6 cellular contexts compared by ENCODE assay signal in genomic region chr22:20956258-20957117, GRCh38. TPM values are rescaled to one million over a fixed set of nuclear protein-coding genes. Genes with fewer than 3 reads are reported as not detected.
A peak's percentile ranks its signal among the peaks of the same experiment; 100 is the strongest.
DNase-seq lines count a peak whose midpoint lies in the region; ATAC-seq, FAIRE-seq and TF ChIP-seq lines count a peak whose summit lies in the region.

No MANE protein-coding gene starts in this region.

- no peaks in the 10 kb centered on the region for H3K36me3 Mint-ChIP-seq in T-helper 17 cell (ENCODE audit: low read depth)

- H3K27ac Mint-ChIP-seq in T-helper 17 cell, result no peak overlapping the region

- TF ChIP-seq EP300 in HepG2 (IDR thresholded peaks at IDR 0.05; ENCODE audit: low read depth in 2 of 2, low read length in 2 of 2) (no peak), HepG2 (CRISPR knock-in tag; IDR thresholded peaks at IDR 0.05; ENCODE audit: borderline replicate concordance) (no peak)

- H3K9me3 ChIP-seq in T-helper 17 cell (ENCODE audit: control insufficient read depth, low read length, poor library complexity, severe bottlenecking) (no peaks in the 10 kb centered on the region), HepG2 (ENCODE audit: low read length) (no peaks in the 10 kb centered on the region)

- WGBS in HepG2 (ENCODE audit: low lambda C conversion rate), result 3% methylated on average over 15 of the region's 29 CpGs

- no peaks in the 10 kb centered on the region for H4K20me1 ChIP-seq in HepG2 (ENCODE audit: insufficient read depth, low read length)

- peak; percentile 73 for TF ChIP-seq CTCF in HepG2 (CRISPR knock-in tag; IDR thresholded peaks at IDR 0.05)

- TF ChIP-seq POLR2A in HepG2 (IDR thresholded peaks at IDR 0.05; ENCODE audit: insufficient read depth in 1 of 2, low read depth in 2 of 2, low read length in 2 of 2), result no peak

- POLR2A ChIA-PET in HepG2 (lab: Yijun Ruan, JAX), result interaction anchor here (1.0 to 3.8 kb wide), 9 partner anchors 25 to 685 kb away, joined by 3 to 45 read pairs (median 5); partner anchors contain the start of genes CRKL, LZTR1, SDF2L1 and SERPIND1

- peak overlapping the region; percentile 56 for H3K27ac ChIP-seq in HepG2 (ENCODE audit: extremely low read length, insufficient read depth, low read length)

- in situ Hi-C loops in HepG2 (cut with HindIII; ENCODE audit: extremely low pct_ligation_motif_present, low pct_unique_long_range_greater_than_20kb), result no loop called here

- DNase-seq in COLO668 (lab: John Stamatoyannopoulos, UW; ENCODE audit: unreplicated experiment) (peak; percentile 58), T-helper 17 cell (no peak), HepG2 (ENCODE audit: low spot score) (peak; percentile 53), NCI-H69 (lab: John Stamatoyannopoulos, UW) (no peak)
- no peak for DNase-seq in stimulated activated CD4-positive, alpha-beta T cell treated with anti-CD3 and anti-CD28 coated beads, Interleukin-12 subunit alpha, Interleukin-12 subunit beta, amount 100 ng/mL, for 4 hours

- no peak for ATAC-seq in T-helper 17 cell
- ATAC-seq in HepG2, result peak; percentile 50
- no peak for ATAC-seq in GM18520 (IDR thresholded peaks at IDR 0.05; ENCODE audit: unreplicated experiment)

- peak; percentile 39 for FAIRE-seq in HepG2 (lab: Jason Lieb, UNC)

- H3K4me3 Mint-ChIP-seq in T-helper 17 cell, result peak overlapping the region; percentile 62

- CTCF ChIA-PET in HepG2 (lab: Yijun Ruan, JAX; ENCODE audit: low intra/inter-chr PET ratio, low total read pairs), result no interaction called here

- intact Hi-C loops in HepG2 (cut with micrococcal nuclease; ENCODE audit: unreplicated experiment), result loop anchor here (10.0 kb wide), 1 partner anchor 182 kb away; the partner anchor contains the start of gene SERPIND1

- peaks cover 4% of the 10 kb centered on the region for H3K4me1 Mint-ChIP-seq in T-helper 17 cell

- H3K27me3 Mint-ChIP-seq in T-helper 17 cell, result peaks cover 24% of the 10 kb centered on the region

- BruUV-seq in HepG2 (replicated peaks; lab: Mats Ljungman, UMichigan), result no TSS peak

- H3K4me2 ChIP-seq in HepG2 (ENCODE audit: low read depth, low read length), result peak overlapping the region; percentile 94

- peaks cover 0 to 1% of the 10 kb centered on the region in 2 experiments; a peak in 1 of 5 replicates for H3K36me3 ChIP-seq in HepG2 (replicated peaks in 1 of 2; ENCODE audit: control insufficient read depth in 1 of 2, insufficient read depth in 2 of 2, low read length in 2 of 2)

- no peaks in the 10 kb centered on the region; a peak in 1 of 5 replicates for H3K27me3 ChIP-seq in HepG2 (ENCODE audit: control insufficient read depth in 1 of 2, insufficient read depth in 2 of 2, low read length in 2 of 2)

- peaks cover 62% of the 10 kb centered on the region for H3K4me1 ChIP-seq in HepG2 (ENCODE audit: insufficient read depth, low read length)

- H3K9ac ChIP-seq in HepG2 (ENCODE audit: insufficient read depth, low read depth, low read length), result peak overlapping the region; percentile 85

- TF ChIP-seq RAD21 in HepG2 (CRISPR knock-in tag; IDR thresholded peaks at IDR 0.05), result no peak

- no peak overlapping the region for H2AFZ ChIP-seq in HepG2 (ENCODE audit: low read length)

- peaks cover 55% of the 10 kb centered on the region for H3K79me2 ChIP-seq in HepG2 (ENCODE audit: insufficient read depth, low read length)

- peak overlapping the region; percentile 87 to 97 (median 95) for H3K4me3 ChIP-seq in HepG2 (replicated peaks in 1 of 3; ENCODE audit: insufficient read depth in 1 of 3, low read depth in 2 of 3, low read length in 3 of 3)

RNA-seq across cellular contexts. Expression of gene AIFM3, which starts 10.6 kb away (rescaled TPM):
- total RNA-seq in T-helper 17 cell (1 to 10 TPM in 1 of 2 donors, under 1 TPM in 1; 0.34 to 1.2 TPM), HepG2 (2016; rRNA removed; fragmentation: Illumina TruSeq; extraction: Trizol) (11.0 and 15.3 TPM in 2 replicates)
- 11.0 and 11.3 TPM in 2 replicates for total RNA-seq in HepG2 (2016; cell fraction: cytosol; rRNA removed; fragmentation: Illumina TruSeq; extraction: Trizol; ENCODE audit: low read depth)
- 8.7 and 17.7 TPM in 2 replicates for total RNA-seq in HepG2 (2016; cell fraction: insoluble cytoplasmic fraction; rRNA removed; fragmentation: Illumina TruSeq; extraction: Trizol)
- total RNA-seq in HepG2 (2016; cell fraction: membrane; rRNA removed; fragmentation: Illumina TruSeq; extraction: Trizol), result 18.9 and 20.5 TPM in 2 replicates
- 17.3 and 19.2 TPM in 2 replicates for total RNA-seq in HepG2 (2016; cell fraction: nucleus; rRNA removed; fragmentation: Illumina TruSeq; extraction: Trizol)
- 9.0 and 12.0 TPM in 2 replicates for polyA plus RNA-seq in HepG2 (2011; rRNA removed)
- polyA plus RNA-seq in HepG2 (2011; cell fraction: cytosol; rRNA removed), result 9.9 and 12.9 TPM in 2 replicates
- polyA plus RNA-seq in HepG2 (2011; cell fraction: nucleus; rRNA removed), result 124 and 135 TPM in 2 replicates
- 9.3 and 10.2 TPM in 2 replicates for polyA plus RNA-seq in HepG2 (2012)
- 9.8 and 11.5 TPM in 2 replicates for polyA plus RNA-seq in HepG2 (2016; cell fraction: cytosol; fragmentation: Illumina TruSeq; extraction: Trizol; ENCODE audit: low read depth)
- 8.2 and 11.1 TPM in 2 replicates for polyA plus RNA-seq in HepG2 (2016; cell fraction: insoluble cytoplasmic fraction; fragmentation: Illumina TruSeq; extraction: Trizol; ENCODE audit: low read depth)
- polyA plus RNA-seq in HepG2 (2016; cell fraction: membrane; fragmentation: Illumina TruSeq; extraction: Trizol; ENCODE audit: low read depth), result 16.8 and 17.1 TPM in 2 replicates
- polyA plus RNA-seq in HepG2 (2016; cell fraction: nucleus; fragmentation: Illumina TruSeq; extraction: Trizol; ENCODE audit: insufficient read depth, low read depth), result 45.0 and 47.7 TPM in 2 replicates
- 0.07 and 13.9 TPM in 2 replicates for polyA minus RNA-seq in HepG2 (2011; rRNA and poly(A)+ RNA removed; ENCODE audit: low replicate concordance)
- 6.5 and 6.6 TPM in 2 replicates for polyA minus RNA-seq in HepG2 (2011; cell fraction: cytosol; rRNA and poly(A)+ RNA removed)
- 18.9 and 19.3 TPM in 2 replicates for polyA minus RNA-seq in HepG2 (2011; cell fraction: nucleus; rRNA and poly(A)+ RNA removed)

RNA-seq across cellular contexts. Expression of gene LZTR1, which starts 25.6 kb away (rescaled TPM):
- total RNA-seq in T-helper 17 cell, result 10 to 100 TPM; 49.4 to 59.3 TPM
- 12.0 and 22.4 TPM in 2 replicates for total RNA-seq in HepG2 (2016; rRNA removed; fragmentation: Illumina TruSeq; extraction: Trizol)
- 6.7 and 7.2 TPM in 2 replicates for total RNA-seq in HepG2 (2016; cell fraction: cytosol; rRNA removed; fragmentation: Illumina TruSeq; extraction: Trizol; ENCODE audit: low read depth)
- total RNA-seq in HepG2 (2016; cell fraction: insoluble cytoplasmic fraction; rRNA removed; fragmentation: Illumina TruSeq; extraction: Trizol), result 11.0 and 24.0 TPM in 2 replicates
- 7.2 and 7.5 TPM in 2 replicates for total RNA-seq in HepG2 (2016; cell fraction: membrane; rRNA removed; fragmentation: Illumina TruSeq; extraction: Trizol)
- 24.0 and 31.5 TPM in 2 replicates for total RNA-seq in HepG2 (2016; cell fraction: nucleus; rRNA removed; fragmentation: Illumina TruSeq; extraction: Trizol)
- polyA plus RNA-seq in HepG2 (2011; rRNA removed), result 21.8 and 36.0 TPM in 2 replicates
- 7.8 and 11.5 TPM in 2 replicates for polyA plus RNA-seq in HepG2 (2011; cell fraction: cytosol; rRNA removed)
- polyA plus RNA-seq in HepG2 (2011; cell fraction: nucleus; rRNA removed), result 218 and 255 TPM in 2 replicates
- polyA plus RNA-seq in HepG2 (2012), result 16.0 and 20.8 TPM in 2 replicates
- polyA plus RNA-seq in HepG2 (2016; cell fraction: cytosol; fragmentation: Illumina TruSeq; extraction: Trizol; ENCODE audit: low read depth), result 1.7 and 1.9 TPM in 2 replicates
- polyA plus RNA-seq in HepG2 (2016; cell fraction: insoluble cytoplasmic fraction; fragmentation: Illumina TruSeq; extraction: Trizol; ENCODE audit: low read depth), result 10.7 and 13.3 TPM in 2 replicates
- polyA plus RNA-seq in HepG2 (2016; cell fraction: membrane; fragmentation: Illumina TruSeq; extraction: Trizol; ENCODE audit: low read depth), result 3.5 and 4.4 TPM in 2 replicates
- polyA plus RNA-seq in HepG2 (2016; cell fraction: nucleus; fragmentation: Illumina TruSeq; extraction: Trizol; ENCODE audit: insufficient read depth, low read depth), result 85.8 and 92.2 TPM in 2 replicates
- polyA minus RNA-seq in HepG2 (2011; rRNA and poly(A)+ RNA removed; ENCODE audit: low replicate concordance), result 28.9 and 51.0 TPM in 2 replicates
- polyA minus RNA-seq in HepG2 (2011; cell fraction: cytosol; rRNA and poly(A)+ RNA removed), result 12.1 and 13.7 TPM in 2 replicates
- 71.7 and 79.9 TPM in 2 replicates for polyA minus RNA-seq in HepG2 (2011; cell fraction: nucleus; rRNA and poly(A)+ RNA removed)

RNA-seq across cellular contexts. Expression of gene CRKL, which starts 39.3 kb away (rescaled TPM):
- total RNA-seq in T-helper 17 cell (10 to 100 TPM; 40.0 to 57.0 TPM), HepG2 (2016; rRNA removed; fragmentation: Illumina TruSeq; extraction: Trizol) (60.6 and 75.5 TPM in 2 replicates)
- total RNA-seq in HepG2 (2016; cell fraction: cytosol; rRNA removed; fragmentation: Illumina TruSeq; extraction: Trizol; ENCODE audit: low read depth), result 31.3 and 33.5 TPM in 2 replicates
- total RNA-seq in HepG2 (2016; cell fraction: insoluble cytoplasmic fraction; rRNA removed; fragmentation: Illumina TruSeq; extraction: Trizol), result 61.8 and 67.5 TPM in 2 replicates
- 27.3 and 27.5 TPM in 2 replicates for total RNA-seq in HepG2 (2016; cell fraction: membrane; rRNA removed; fragmentation: Illumina TruSeq; extraction: Trizol)
- total RNA-seq in HepG2 (2016; cell fraction: nucleus; rRNA removed; fragmentation: Illumina TruSeq; extraction: Trizol), result 33.6 and 40.5 TPM in 2 replicates
- polyA plus RNA-seq in HepG2 (2011; rRNA removed), result 35.0 and 37.4 TPM in 2 replicates
- 27.9 and 33.2 TPM in 2 replicates for polyA plus RNA-seq in HepG2 (2011; cell fraction: cytosol; rRNA removed)
- 28.4 and 33.0 TPM in 2 replicates for polyA plus RNA-seq in HepG2 (2011; cell fraction: nucleus; rRNA removed)
- polyA plus RNA-seq in HepG2 (2012), result 35.2 and 35.3 TPM in 2 replicates
- polyA plus RNA-seq in HepG2 (2016; cell fraction: cytosol; fragmentation: Illumina TruSeq; extraction: Trizol; ENCODE audit: low read depth), result 1.8 and 2.0 TPM in 2 replicates
- polyA plus RNA-seq in HepG2 (2016; cell fraction: insoluble cytoplasmic fraction; fragmentation: Illumina TruSeq; extraction: Trizol; ENCODE audit: low read depth), result 51.7 and 54.5 TPM in 2 replicates
- polyA plus RNA-seq in HepG2 (2016; cell fraction: membrane; fragmentation: Illumina TruSeq; extraction: Trizol; ENCODE audit: low read depth), result 8.2 and 8.3 TPM in 2 replicates
- polyA plus RNA-seq in HepG2 (2016; cell fraction: nucleus; fragmentation: Illumina TruSeq; extraction: Trizol; ENCODE audit: insufficient read depth, low read depth), result 43.1 and 45.5 TPM in 2 replicates
- polyA minus RNA-seq in HepG2 (2011; rRNA and poly(A)+ RNA removed; ENCODE audit: low replicate concordance), result 24.4 and 79.1 TPM in 2 replicates
- 48.4 and 52.7 TPM in 2 replicates for polyA minus RNA-seq in HepG2 (2011; cell fraction: cytosol; rRNA and poly(A)+ RNA removed)
- 20.6 and 30.0 TPM in 2 replicates for polyA minus RNA-seq in HepG2 (2011; cell fraction: nucleus; rRNA and poly(A)+ RNA removed)

RNA-seq across cellular contexts. Expression of gene THAP7, which starts 45.4 kb away (rescaled TPM):
- total RNA-seq in T-helper 17 cell, result 10 to 100 TPM; 41.5 to 55.6 TPM
- total RNA-seq in HepG2 (2016; rRNA removed; fragmentation: Illumina TruSeq; extraction: Trizol), result 20.4 and 25.5 TPM in 2 replicates
- total RNA-seq in HepG2 (2016; cell fraction: cytosol; rRNA removed; fragmentation: Illumina TruSeq; extraction: Trizol; ENCODE audit: low read depth), result 10.9 and 13.4 TPM in 2 replicates
- 22.1 and 23.8 TPM in 2 replicates for total RNA-seq in HepG2 (2016; cell fraction: insoluble cytoplasmic fraction; rRNA removed; fragmentation: Illumina TruSeq; extraction: Trizol)
- 19.2 and 23.3 TPM in 2 replicates for total RNA-seq in HepG2 (2016; cell fraction: membrane; rRNA removed; fragmentation: Illumina TruSeq; extraction: Trizol)
- total RNA-seq in HepG2 (2016; cell fraction: nucleus; rRNA removed; fragmentation: Illumina TruSeq; extraction: Trizol), result 18.4 and 19.1 TPM in 2 replicates
- 13.0 and 16.4 TPM in 2 replicates for polyA plus RNA-seq in HepG2 (2011; rRNA removed)
- 11.4 and 17.5 TPM in 2 replicates for polyA plus RNA-seq in HepG2 (2011; cell fraction: cytosol; rRNA removed)
- polyA plus RNA-seq in HepG2 (2011; cell fraction: nucleus; rRNA removed), result 53.1 and 55.7 TPM in 2 replicates
- polyA plus RNA-seq in HepG2 (2012), result 7.6 and 9.2 TPM in 2 replicates
- 11.6 and 14.4 TPM in 2 replicates for polyA plus RNA-seq in HepG2 (2016; cell fraction: cytosol; fragmentation: Illumina TruSeq; extraction: Trizol; ENCODE audit: low read depth)
- 22.2 and 26.6 TPM in 2 replicates for polyA plus RNA-seq in HepG2 (2016; cell fraction: insoluble cytoplasmic fraction; fragmentation: Illumina TruSeq; extraction: Trizol; ENCODE audit: low read depth)
- polyA plus RNA-seq in HepG2 (2016; cell fraction: membrane; fragmentation: Illumina TruSeq; extraction: Trizol; ENCODE audit: low read depth), result 17.6 and 24.0 TPM in 2 replicates
- polyA plus RNA-seq in HepG2 (2016; cell fraction: nucleus; fragmentation: Illumina TruSeq; extraction: Trizol; ENCODE audit: insufficient read depth, low read depth), result 42.7 and 46.0 TPM in 2 replicates
- 19.9 and 30.3 TPM in 2 replicates for polyA minus RNA-seq in HepG2 (2011; rRNA and poly(A)+ RNA removed; ENCODE audit: low replicate concordance)
- polyA minus RNA-seq in HepG2 (2011; cell fraction: cytosol; rRNA and poly(A)+ RNA removed), result 6.9 and 7.9 TPM in 2 replicates
- polyA minus RNA-seq in HepG2 (2011; cell fraction: nucleus; rRNA and poly(A)+ RNA removed), result 34.2 and 38.9 TPM in 2 replicates

RNA-seq across cellular contexts. Expression of gene P2RX6, which starts 58.5 kb away (rescaled TPM):
- total RNA-seq in T-helper 17 cell (1 to 10 TPM in 1 of 2 donors, under 1 TPM in 1; 0.39 to 1.0 TPM), HepG2 (2016; rRNA removed; fragmentation: Illumina TruSeq; extraction: Trizol) (0.04 TPM in 1 of 2 replicates, not detected in the other)
- total RNA-seq in HepG2 (2016; cell fraction: cytosol; rRNA removed; fragmentation: Illumina TruSeq; extraction: Trizol; ENCODE audit: low read depth), result not detected in 2 replicates
- total RNA-seq in HepG2 (2016; cell fraction: insoluble cytoplasmic fraction; rRNA removed; fragmentation: Illumina TruSeq; extraction: Trizol), result not detected in 2 replicates
- total RNA-seq in HepG2 (2016; cell fraction: membrane; rRNA removed; fragmentation: Illumina TruSeq; extraction: Trizol), result not detected in 2 replicates
- not detected in 2 replicates for total RNA-seq in HepG2 (2016; cell fraction: nucleus; rRNA removed; fragmentation: Illumina TruSeq; extraction: Trizol)
- 0.12 and 0.20 TPM in 2 replicates for polyA plus RNA-seq in HepG2 (2011; rRNA removed)
- 0.06 and 0.19 TPM in 2 replicates for polyA plus RNA-seq in HepG2 (2011; cell fraction: cytosol; rRNA removed)
- 0.66 and 1.2 TPM in 2 replicates for polyA plus RNA-seq in HepG2 (2011; cell fraction: nucleus; rRNA removed)
- polyA plus RNA-seq in HepG2 (2012), result 0.07 and 0.25 TPM in 2 replicates
- polyA plus RNA-seq in HepG2 (2016; cell fraction: cytosol; fragmentation: Illumina TruSeq; extraction: Trizol; ENCODE audit: low read depth), result not detected in 2 replicates
- polyA plus RNA-seq in HepG2 (2016; cell fraction: insoluble cytoplasmic fraction; fragmentation: Illumina TruSeq; extraction: Trizol; ENCODE audit: low read depth), result not detected in 2 replicates
- polyA plus RNA-seq in HepG2 (2016; cell fraction: membrane; fragmentation: Illumina TruSeq; extraction: Trizol; ENCODE audit: low read depth), result not detected in 2 replicates
- polyA plus RNA-seq in HepG2 (2016; cell fraction: nucleus; fragmentation: Illumina TruSeq; extraction: Trizol; ENCODE audit: insufficient read depth, low read depth), result not detected in 2 replicates
- 0.46 and 5.4 TPM in 2 replicates for polyA minus RNA-seq in HepG2 (2011; rRNA and poly(A)+ RNA removed; ENCODE audit: low replicate concordance)
- not detected in 2 replicates for polyA minus RNA-seq in HepG2 (2011; cell fraction: cytosol; rRNA and poly(A)+ RNA removed)
- polyA minus RNA-seq in HepG2 (2011; cell fraction: nucleus; rRNA and poly(A)+ RNA removed), result 0.50 TPM in 1 of 2 replicates, not detected in the other

Comparison
In these comparisons a context has a peak if more than half of its experiments do, and no peak if none do; other contexts are left out.
1. DNase-seq: peak in COLO668 (single experiment) and HepG2 (single experiment); none in T-helper 17 cell (0 of 3), stimulated activated CD4-positive, alpha-beta T cell treated with anti-CD3 and anti-CD28 coated beads, Interleukin-12 subunit alpha, Interleukin-12 subunit beta, amount 100 ng/mL, for 4 hours (single experiment) and NCI-H69 (single experiment).